Comparison of ENCODE assay signal across 8 cellular contexts in genomic region chr10:112446855-112447691, GRCh38. TPM values are rescaled to one million over a fixed set of nuclear protein-coding genes. Genes with fewer than 3 reads are reported as not detected.
DNase-seq lines count a peak whose midpoint lies in the region; ATAC-seq and TF ChIP-seq lines count a peak whose summit lies in the region.

Gene VTI1A (plus strand): TSS chr10:112447215. CDS start chr10:112447374, 159 bp downstream.
A gene with protein sequence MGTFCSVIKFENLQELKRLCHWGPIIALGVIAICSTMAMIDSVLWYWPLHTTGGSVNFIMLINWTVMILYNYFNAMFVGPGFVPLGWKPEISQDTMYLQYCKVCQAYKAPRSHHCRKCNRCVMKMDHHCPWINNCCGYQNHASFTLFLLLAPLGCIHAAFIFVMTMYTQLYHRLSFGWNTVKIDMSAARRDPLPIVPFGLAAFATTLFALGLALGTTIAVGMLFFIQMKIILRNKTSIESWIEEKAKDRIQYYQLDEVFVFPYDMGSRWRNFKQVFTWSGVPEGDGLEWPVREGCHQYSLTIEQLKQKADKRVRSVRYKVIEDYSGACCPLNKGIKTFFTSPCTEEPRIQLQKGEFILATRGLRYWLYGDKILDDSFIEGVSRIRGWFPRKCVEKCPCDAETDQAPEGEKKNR (minus strand): TSS chr10:112446914. CDS start chr10:112445436, 1,478 bp downstream.

- peak within 1 kb of the TSS; percentile 88 for H3K27ac ChIP-seq in caudate nucleus (ENCODE audit: low read depth, low read length)

- CTCF ChIA-PET in AG04449 (lab: Yijun Ruan, JAX) (interaction anchor here (1.1 to 2.9 kb wide), 3 partner anchors 12 to 25 kb away, joined by 3 to 13 read pairs (median 8); no protein-coding TSS in a partner anchor), activated B cell treated with CpG ODN at 0.5 μM for 24 hours (lab: Charles Lee) (interaction anchor here (0.6 to 1.2 kb wide), 2 partner anchors 25 to 266 kb away, joined by 3 to 7 read pairs; no protein-coding TSS in a partner anchor)

- intact Hi-C loops in activated B cell treated with CpG ODN at 0.5 μM for 24 hours (cut with micrococcal nuclease) = loop anchor here (1.0 to 2.0 kb wide), 4 partner anchors 26 to 1880 kb away; partner anchors contain the start of genes GPAM and SMC3

- TF ChIP-seq CTCF in AG04449 (IDR thresholded peaks at IDR 0.05; ENCODE audit: insufficient read depth, low read length, missing control alignments) = peak; percentile 46
- no peak for TF ChIP-seq CTCF in activated B cell treated with CpG ODN at 0.5 μM for 24 hours (IDR thresholded peaks at IDR 0.05)

- H3K27ac Mint-ChIP-seq in activated B cell treated with CpG ODN at 0.5 μM for 24 hours = peak within 1 kb of the TSS; percentile 90

- peaks cover 56% of the 10 kb centered on the region for H3K36me3 Mint-ChIP-seq in activated B cell treated with CpG ODN at 0.5 μM for 24 hours (ENCODE audit: low read depth)

- no peaks in the 10 kb centered on the region for H3K27me3 Mint-ChIP-seq in activated B cell treated with CpG ODN at 0.5 μM for 24 hours

- POLR2A ChIA-PET in AG04449 (lab: Yijun Ruan, JAX) (interaction anchor here (0.7 to 1.2 kb wide), 4 partner anchors 9 to 1527 kb away, joined by 3 to 6 read pairs (median 4); no protein-coding TSS in a partner anchor), activated B cell treated with CpG ODN at 0.5 μM for 24 hours (lab: Charles Lee) (interaction anchor here (0.7 to 1.9 kb wide), 13 partner anchors 10 to 1528 kb away, joined by 3 to 21 read pairs (median 3); partner anchors contain the start of genes BBIP1, GPAM and SHOC2)

- ATAC-seq in GM18858 (IDR thresholded peaks at IDR 0.05; ENCODE audit: unreplicated experiment) (peak; percentile 82), HG03095 (IDR thresholded peaks at IDR 0.05; ENCODE audit: unreplicated experiment) (peak; percentile 93), activated B cell treated with CpG ODN at 0.5 μM for 24 hours (ENCODE audit: low read depth) (peak; percentile 88)

- H3K9me3 Mint-ChIP-seq in activated B cell treated with CpG ODN at 0.5 μM for 24 hours = no peaks in the 10 kb centered on the region

- peak within 1 kb of the TSS; percentile 94 for H3K4me3 ChIP-seq in AG04449 (ENCODE audit: low read depth, low read length)

- DNase-seq in AG04449 (ENCODE audit: low read depth, low spot score) (no peak), NCI-H2171 (lab: John Stamatoyannopoulos, UW) (peak; percentile 56), activated B cell treated with CpG ODN at 0.5 μM for 24 hours (peak; percentile 81), caudate nucleus (lab: John Stamatoyannopoulos, UW) (peak in 60 of 61 donors; percentile 19 to 91 (median 77)), iris pigment epithelial cell (ENCODE audit: low read depth) (peak; percentile 85)
- peak; percentile 68 to 75 (median 74) for DNase-seq in stimulated activated CD4-positive, alpha-beta T cell treated with anti-CD3 and anti-CD28 coated beads, Interleukin-12 subunit alpha, Interleukin-12 subunit beta, amount 100 ng/mL, for 48 hours (ENCODE audit: low read depth in 2 of 3, low spot score in 1 of 3)

- H3K4me3 Mint-ChIP-seq in activated B cell treated with CpG ODN at 0.5 μM for 24 hours = peak within 1 kb of the TSS; percentile 89

- H3K4me1 Mint-ChIP-seq in activated B cell treated with CpG ODN at 0.5 μM for 24 hours = peaks cover 44% of the 10 kb centered on the region

RNA-seq across cellular contexts. Expression of gene VTI1A, which starts in this region (rescaled TPM):
- 56.9 and 74.0 TPM in 2 replicates for total RNA-seq in activated B cell treated with CpG ODN at 0.5 μM for 24 hours

RNA-seq across cellular contexts. Expression of the second gene that starts in this region (rescaled TPM):
- 37.1 and 44.5 TPM in 2 replicates for total RNA-seq in activated B cell treated with CpG ODN at 0.5 μM for 24 hours
